ENCODE assay signal across 18 cellular contexts in genomic region chr3:63096248-63097058, GRCh38.
"Had no signal": no experiment of that assay in that cellular context is flagged by ENCODE, and none has a peak within 500 bp of the region (broad histone marks: within the 10 kb centered on the region; RNA-seq: fewer than 3 reads in every experiment).

No MANE protein-coding gene starts in this region.

- H3K27me3 ChIP-seq: cardiac muscle cell, esophagus squamous epithelium, right lobe of liver had no signal

- DNase-seq: activated CD4-positive, alpha-beta T cell treated with anti-CD3 and anti-CD28 coated beads, Interleukin-2, amount 10 ng/mL, durations not matched to agents 7 days and 5 days; activated CD4-positive, CD25-positive, alpha-beta regulatory T cell; activated CD8-positive, alpha-beta memory T cell treated with anti-CD3 and anti-CD28 coated beads, Interleukin-2, amount 50 U/mL, for 48 hours; activated T-cell treated with anti-CD3 and anti-CD28 coated beads, Interleukin-2, amount 50 U/mL, for 72 hours; esophagus squamous epithelium; glutamatergic neuron; hypothalamus; left ventricle myocardium inferior; natural killer cell; occipital lobe; stimulated activated naive CD8-positive, alpha-beta T cell treated with anti-CD3 and anti-CD28 coated beads, Interleukin-15, Interleukin-2, amounts not matched to agents 100 U/mL and 50 U/mL, for 24 hours; T-helper 17 cell; trophoblast cell had no signal

- H3K36me3 Mint-ChIP-seq: memory B cell, natural killer cell had no signal

- H3K4me3 ChIP-seq: cardiac muscle cell, esophagus squamous epithelium, left ventricle myocardium inferior, prostate gland, right lobe of liver, smooth muscle cell had no signal

- H3K36me3 ChIP-seq: cardiac muscle cell, esophagus squamous epithelium, left ventricle myocardium inferior, prostate gland, right lobe of liver had no signal

- H3K27ac Mint-ChIP-seq: activated CD4-positive, alpha-beta T cell treated with anti-CD3 and anti-CD28 coated beads, Interleukin-2, amount 10 ng/mL, durations not matched to agents 7 days and 5 days; activated T-cell treated with anti-CD3 and anti-CD28 coated beads, Interleukin-2, amount 50 U/mL, for 72 hours; memory B cell; natural killer cell; T-helper 17 cell had no signal

- ATAC-seq: activated T-cell treated with anti-CD3 and anti-CD28 coated beads, Interleukin-2, amount 50 U/mL, for 72 hours; natural killer cell; right lobe of liver; stimulated activated naive CD8-positive, alpha-beta T cell treated with anti-CD3 and anti-CD28 coated beads, Interleukin-15, Interleukin-2, amounts not matched to agents 100 U/mL and 50 U/mL, for 24 hours; T-helper 17 cell had no signal

- H3K27ac ChIP-seq: cardiac muscle cell, esophagus squamous epithelium, left ventricle myocardium inferior, prostate gland, right lobe of liver had no signal

- H3K4me1 ChIP-seq: esophagus squamous epithelium, left ventricle myocardium inferior, prostate gland, right lobe of liver had no signal

- H3K9me3 ChIP-seq: esophagus squamous epithelium, left ventricle myocardium inferior, prostate gland, right lobe of liver had no signal
